In the genomic region with DNA sequence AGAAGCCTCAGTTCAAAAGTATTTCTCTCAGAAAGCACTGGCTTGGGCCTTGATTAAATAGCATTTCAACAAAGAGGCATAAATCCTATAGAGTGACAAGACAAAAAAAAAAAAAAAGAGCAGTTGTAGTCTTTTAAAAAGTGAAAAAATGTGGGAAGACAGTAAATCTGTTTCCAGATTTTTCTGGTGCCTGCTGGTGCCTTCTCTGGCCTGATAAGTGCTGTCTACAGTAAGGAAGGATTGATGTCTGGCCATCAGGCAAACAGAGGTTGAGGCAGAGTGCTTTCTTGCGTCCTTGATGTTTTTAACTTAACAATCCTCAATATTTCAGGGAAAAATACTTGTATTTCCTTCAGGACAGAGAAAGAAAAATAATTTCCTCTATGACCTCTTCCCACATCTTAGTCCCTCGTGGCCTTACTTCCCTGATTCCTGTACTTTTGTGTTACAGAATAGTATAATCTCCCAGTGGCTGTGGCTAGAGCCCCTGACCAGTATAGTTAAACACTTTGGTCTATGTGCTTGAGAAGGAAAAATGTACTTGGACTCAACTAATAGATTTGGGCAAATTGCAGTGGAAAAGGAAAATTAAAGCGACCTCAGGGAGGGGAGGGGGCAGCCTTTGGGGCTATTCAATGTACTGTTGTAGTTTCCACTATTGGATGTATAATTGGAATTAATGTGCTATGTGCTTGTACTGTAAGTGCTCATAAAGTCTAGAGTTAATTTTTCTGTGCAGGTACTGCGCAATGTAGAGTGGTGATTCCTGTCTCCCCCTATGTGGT, we compare ENCODE assay signal across 1 cellular context.
TF ChIP-seq lines count a peak whose summit lies in the region.

No MANE protein-coding gene starts in this region.

TF ChIP-seq in SK-N-SH, 30 proteins besides CTCF, POLR2A, EP300 and RAD21 (continued from another document):
- TF ChIP-seq, protein P1, sequence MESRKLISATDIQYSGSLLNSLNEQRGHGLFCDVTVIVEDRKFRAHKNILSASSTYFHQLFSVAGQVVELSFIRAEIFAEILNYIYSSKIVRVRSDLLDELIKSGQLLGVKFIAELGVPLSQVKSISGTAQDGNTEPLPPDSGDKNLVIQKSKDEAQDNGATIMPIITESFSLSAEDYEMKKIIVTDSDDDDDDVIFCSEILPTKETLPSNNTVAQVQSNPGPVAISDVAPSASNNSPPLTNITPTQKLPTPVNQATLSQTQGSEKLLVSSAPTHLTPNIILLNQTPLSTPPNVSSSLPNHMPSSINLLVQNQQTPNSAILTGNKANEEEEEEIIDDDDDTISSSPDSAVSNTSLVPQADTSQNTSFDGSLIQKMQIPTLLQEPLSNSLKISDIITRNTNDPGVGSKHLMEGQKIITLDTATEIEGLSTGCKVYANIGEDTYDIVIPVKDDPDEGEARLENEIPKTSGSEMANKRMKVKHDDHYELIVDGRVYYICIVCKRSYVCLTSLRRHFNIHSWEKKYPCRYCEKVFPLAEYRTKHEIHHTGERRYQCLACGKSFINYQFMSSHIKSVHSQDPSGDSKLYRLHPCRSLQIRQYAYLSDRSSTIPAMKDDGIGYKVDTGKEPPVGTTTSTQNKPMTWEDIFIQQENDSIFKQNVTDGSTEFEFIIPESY (IDR thresholded peaks at IDR 0.05; ENCODE audit: borderline replicate concordance, low read depth) = no peak
- TF ChIP-seq TAF1 (IDR thresholded peaks at IDR 0.05; ENCODE audit: borderline replicate concordance, low read depth, low read length) = no peak
- no peak for TF ChIP-seq RXRA (IDR thresholded peaks at IDR 0.05; ENCODE audit: borderline replicate concordance, low read depth)
- TF ChIP-seq TEAD4 (IDR thresholded peaks at IDR 0.05; ENCODE audit: borderline replicate concordance, insufficient read depth) = no peak
- TF ChIP-seq GATA2 (CRISPR knock-in tag; IDR thresholded peaks at IDR 0.05) = no peak
- no peak for TF ChIP-seq MXI1 (IDR thresholded peaks at IDR 0.05; ENCODE audit: low read depth, low read length)
- TF ChIP-seq YY1 (IDR thresholded peaks at IDR 0.05; ENCODE audit: low read depth) = no peak
- no peak for TF ChIP-seq NFIC (IDR thresholded peaks at IDR 0.05; ENCODE audit: borderline replicate concordance)
- no peak for TF ChIP-seq EZH2phosphoT487 (IDR thresholded peaks at IDR 0.05; ENCODE audit: borderline replicate concordance, low read depth)
- no peak for TF ChIP-seq NRF1 (IDR thresholded peaks at IDR 0.05; ENCODE audit: low read depth, low read length)
